ENCODE assay signal across 31 cellular contexts in genomic region chr20:46622125-46622524, GRCh38. TPM values are rescaled to one million over a fixed set of nuclear protein-coding genes. Genes with fewer than 3 reads are reported as not detected.
DNase-seq lines count a peak whose midpoint lies in the region; ATAC-seq and TF ChIP-seq lines count a peak whose summit lies in the region.
"Had no signal": no experiment of that assay in that cellular context is flagged by ENCODE, and none has a peak within 500 bp of the region (broad histone marks: within the 10 kb centered on the region; RNA-seq: fewer than 3 reads in every experiment).

No MANE protein-coding gene starts in this region.

- H4K5ac ChIP-seq in H9 (ENCODE audit: insufficient read length, low read depth, low read length), result no peak overlapping the region

- H3T11ph ChIP-seq in H9 (ENCODE audit: low read length), result no peak overlapping the region

- H3K36me3 ChIP-seq in ACC112 (ENCODE audit: insufficient read depth, low read length) (no peaks in the 10 kb centered on the region), NT2/D1 (ENCODE audit: insufficient read depth, insufficient read length, low read length) (no peaks in the 10 kb centered on the region), iPS-20b (ENCODE audit: insufficient read depth, low read depth, low read length) (no peaks in the 10 kb centered on the region)
- H3K36me3 ChIP-seq: ascending aorta, BE2C, cardiac muscle cell, SJSA1 had no signal

- no peak overlapping the region for H4K91ac ChIP-seq in H9 (ENCODE audit: insufficient read length, low read depth, low read length)

- no peak overlapping the region for H3K14ac ChIP-seq in H9 (ENCODE audit: insufficient read depth, low read length)

- no peak overlapping the region for H2AFZ ChIP-seq in ACC112 (ENCODE audit: low read length, unreplicated experiment)
- no peak overlapping the region for H2AFZ ChIP-seq in H9 (ENCODE audit: low read length)

- intact Hi-C loops in left cardiac atrium (cut with DNase I), result no loop called here

- no peak overlapping the region for H2BK15ac ChIP-seq in H9 (ENCODE audit: low read depth, low read length)

- no peaks in the 10 kb centered on the region for H4K20me1 ChIP-seq in H9 (ENCODE audit: control insufficient read depth, insufficient read depth, insufficient read length)

- no CpG with 5 or more reads among the region's 1 CpG for WGBS in H9 (ENCODE audit: extremely low coverage, insufficient read length, low lambda C conversion rate)

- peaks cover 3 to 42% (median 8%) of the 10 kb centered on the region in 3 experiments; a peak in 4 of 7 replicates for H3K36me3 Mint-ChIP-seq in H9 (ENCODE audit: insufficient read depth in 1 of 3, low read depth in 3 of 3)
- H3K36me3 Mint-ChIP-seq: activated naive CD8-positive, alpha-beta T cell treated with anti-CD3 and anti-CD28 coated beads for 36 hours; type B pancreatic cell had no signal

- H3K9me3 ChIP-seq in H9 (ENCODE audit: control insufficient read depth, low read depth, low read length) (peaks cover 6% of the 10 kb centered on the region), NT2/D1 (ENCODE audit: insufficient read depth, low read length) (peaks cover 15% of the 10 kb centered on the region; the same call in 1 of the 2 replicates), iPS-20b (ENCODE audit: insufficient read depth, low read depth, low read length) (no peaks in the 10 kb centered on the region)
- H3K9me3 ChIP-seq: ascending aorta, BE2C, SJSA1 had no signal

- H3K27me3 ChIP-seq in ACC112 (ENCODE audit: insufficient read depth, low read length) (peaks cover 20% of the 10 kb centered on the region), H9 (ENCODE audit: insufficient read depth, low read length) (no peaks in the 10 kb centered on the region), NT2/D1 (ENCODE audit: insufficient read depth, insufficient read length) (no peaks in the 10 kb centered on the region), iPS-20b (ENCODE audit: insufficient read depth, low read length) (no peaks in the 10 kb centered on the region)
- H3K27me3 ChIP-seq: ascending aorta, BE2C, cardiac muscle cell had no signal

- H3K23ac ChIP-seq in H9 (ENCODE audit: insufficient read length, low read depth, low read length), result no peak overlapping the region

- H2BK20ac ChIP-seq in H9 (ENCODE audit: low read depth, low read length, poor library complexity, severe bottlenecking), result no peak overlapping the region

- H3K4me2 ChIP-seq in H9 (ENCODE audit: insufficient read depth, insufficient read length, low read length), result no peak overlapping the region

- no peak overlapping the region for H2BK12ac ChIP-seq in H9 (ENCODE audit: insufficient read length, low read depth, low read length)

- H3K4me3 ChIP-seq in ACC112 (ENCODE audit: low read depth, low read length) (no peak overlapping the region), NT2/D1 (ENCODE audit: insufficient read length, low read depth) (no peak overlapping the region), iPS-20b (ENCODE audit: low read length) (peak overlapping the region; percentile 19; the same call in 1 of the 2 replicates)
- H3K4me3 ChIP-seq: ascending aorta, cardiac muscle cell, coronary artery, lung, SJSA1 had no signal

- H2AK5ac ChIP-seq in H9 (ENCODE audit: insufficient read length, low read length), result peak overlapping the region; percentile 25

- H4K8ac ChIP-seq in H9 (replicated peaks; ENCODE audit: insufficient read length, low read depth, low read length), result no peak overlapping the region

- H3K27me3 Mint-ChIP-seq in H9 (ENCODE audit: low read depth), result no peaks in the 10 kb centered on the region; the same call in 1 of the 2 replicates

- H3K9me3 Mint-ChIP-seq in H9, result peaks cover 7 to 15% of the 10 kb centered on the region in 2 experiments

- ATAC-seq in left cardiac atrium (no peak), GM19351 (IDR thresholded peaks at IDR 0.05; ENCODE audit: unreplicated experiment) (no peak)
- ATAC-seq: HCT116; natural killer cell; stimulated activated naive B cell treated with anti-CD40 and anti-IgM and Interleukin-4, amounts not matched to agents 10 μg/mL and 1 μg/mL and 100 μg/mL, for 72 hours had no signal

- no peak overlapping the region for H2BK5ac ChIP-seq in H9 (ENCODE audit: insufficient read length, low read length)

- peak overlapping the region in 2 of 3 experiments; percentile 6 to 74; a peak in 4 of 7 replicates for H3K27ac Mint-ChIP-seq in H9
- H3K27ac Mint-ChIP-seq: activated CD4-positive, alpha-beta T cell treated with anti-CD3 and anti-CD28 coated beads, Interleukin-2, amount 10 ng/mL, durations not matched to agents 24 days and 14 days; activated naive CD8-positive, alpha-beta T cell treated with anti-CD3 and anti-CD28 coated beads for 36 hours; IgD-negative memory B cell; natural killer cell; stimulated activated naive B cell treated with anti-CD40 and anti-IgM and Interleukin-4, amounts not matched to agents 10 μg/mL and 1 μg/mL and 100 μg/mL, for 72 hours; type B pancreatic cell had no signal

- no peak overlapping the region for H2BK120ac ChIP-seq in H9 (ENCODE audit: low read depth, low read length, poor library complexity, severe bottlenecking)

- no peak overlapping the region for H3K18ac ChIP-seq in H9 (ENCODE audit: insufficient read length, low read depth, low read length)

- no peak overlapping the region for H3K9ac ChIP-seq in H9 (ENCODE audit: extremely low read depth, insufficient read length, low read length)
- H3K9ac ChIP-seq in NT2/D1 (ENCODE audit: insufficient read length, low read depth), result no peak overlapping the region
- H3K9ac ChIP-seq in iPS-20b (ENCODE audit: low read depth, low read length), result no peak overlapping the region

- H3K4me1 Mint-ChIP-seq in H9, result peaks cover 41 to 47% of the 10 kb centered on the region in 2 experiments
- H3K4me1 Mint-ChIP-seq: activated CD4-positive, alpha-beta T cell treated with anti-CD3 and anti-CD28 coated beads, Interleukin-2, amount 10 ng/mL, durations not matched to agents 24 days and 14 days; activated naive CD8-positive, alpha-beta T cell treated with anti-CD3 and anti-CD28 coated beads for 36 hours; IgD-negative memory B cell; natural killer cell; stimulated activated naive B cell treated with anti-CD40 and anti-IgM and Interleukin-4, amounts not matched to agents 10 μg/mL and 1 μg/mL and 100 μg/mL, for 72 hours had no signal

- H3K79me2 ChIP-seq in ACC112 (ENCODE audit: control insufficient read depth, insufficient read depth, low read length, unreplicated experiment) (no peaks in the 10 kb centered on the region), H9 (ENCODE audit: insufficient read depth, low read length) (no peaks in the 10 kb centered on the region)

- H3K27ac ChIP-seq in ACC112 (ENCODE audit: low read depth, low read length) (peak overlapping the region; percentile 31; the same call in 1 of the 2 replicates), H9 (ENCODE audit: insufficient read length, low read depth, low read length) (no peak overlapping the region), iPS-20b (ENCODE audit: low read length) (no peak overlapping the region)
- H3K27ac ChIP-seq: ascending aorta, cardiac muscle cell, coronary artery, epithelial cell of prostate, SJSA1 had no signal

- H3K4ac ChIP-seq in H9 (ENCODE audit: low read depth, low read length), result no peak overlapping the region

- 0 out of 3 replicates have a peak, but pooled peaks have one; percentile 23 for TF ChIP-seq CTCF in H9 (conservative IDR thresholded peaks at IDR 0.05)

- DNase-seq in H9 (no peak), NT2/D1 (ENCODE audit: low read depth, low spot score) (peak; percentile 43), superior temporal gyrus (ENCODE audit: extremely low spot score) (no peak), left cardiac atrium (no peak)
- no peak for DNase-seq in activated T-cell treated with anti-CD3 and anti-CD28 coated beads, Interleukin-2, amount 50 U/mL, for 48 hours
- DNase-seq: activated CD4-positive, alpha-beta T cell treated with anti-CD3 and anti-CD28 coated beads, Interleukin-2, amount 10 ng/mL, durations not matched to agents 24 days and 14 days; activated gamma-delta T cell; activated naive CD8-positive, alpha-beta T cell treated with anti-CD3 and anti-CD28 coated beads for 36 hours; activated T-cell treated with anti-CD3 and anti-CD28 coated beads, Interleukin-2, amount 50 U/mL, for 1 hour; BE2C; DMS 273 treated with DMSO at 0.1 percent for 48 hours; effector CD8-positive, alpha-beta T cell; natural killer cell; NCI-H1436 treated with DMSO at 0.1 percent for 48 hours; NCI-H526 treated with DMSO at 0.1 percent for 48 hours; RPMI8226; stimulated activated naive B cell treated with anti-CD40 and anti-IgM and Interleukin-4, amounts not matched to agents 10 μg/mL and 1 μg/mL and 100 μg/mL, for 72 hours; T1000 had no signal

- H3K4me3 Mint-ChIP-seq in H9, result no peak overlapping the region
- H3K4me3 Mint-ChIP-seq: activated CD4-positive, alpha-beta T cell treated with anti-CD3 and anti-CD28 coated beads, Interleukin-2, amount 10 ng/mL, durations not matched to agents 24 days and 14 days; activated naive CD8-positive, alpha-beta T cell treated with anti-CD3 and anti-CD28 coated beads for 36 hours; IgD-negative memory B cell; natural killer cell; stimulated activated naive B cell treated with anti-CD40 and anti-IgM and Interleukin-4, amounts not matched to agents 10 μg/mL and 1 μg/mL and 100 μg/mL, for 72 hours; type B pancreatic cell had no signal

- no peaks in the 10 kb centered on the region for H3K79me1 ChIP-seq in H9 (ENCODE audit: insufficient read depth, low read depth, low read length, poor library complexity, severe bottlenecking)

- H3K4me1 ChIP-seq in ACC112 (ENCODE audit: control insufficient read depth, insufficient read depth, low read length, unreplicated experiment), result peaks cover 16% of the 10 kb centered on the region
- H3K4me1 ChIP-seq in H9 (ENCODE audit: insufficient read depth, low read length), result peaks cover 4% of the 10 kb centered on the region; the same call in 1 of the 2 replicates
- no peaks in the 10 kb centered on the region for H3K4me1 ChIP-seq in NT2/D1 (ENCODE audit: insufficient read depth, insufficient read length)
- H3K4me1 ChIP-seq in iPS-20b (ENCODE audit: insufficient read depth, low read length), result peaks cover 8% of the 10 kb centered on the region; the same call in 1 of the 2 replicates
- H3K4me1 ChIP-seq: ascending aorta, BE2C, SJSA1 had no signal

- H3K23me2 ChIP-seq in H9 (ENCODE audit: insufficient read length, low read depth, low read length, poor library complexity, severe bottlenecking), result no peaks in the 10 kb centered on the region

- no peak overlapping the region for H3K56ac ChIP-seq in H9 (ENCODE audit: insufficient read length, low read depth, low read length)

RNA-seq across cellular contexts. Expression of gene SLC13A3, which starts 29.1 kb away (rescaled TPM):
- total RNA-seq in H9 (2021) (15.2 and 17.5 TPM in 2 replicates), left cardiac atrium (1 to 10 TPM in 1 of 2 donors, under 1 TPM in 1; 0.71 to 2.5 TPM)
- total RNA-seq: activated CD4-positive, alpha-beta T cell treated with anti-CD3 and anti-CD28 coated beads, Interleukin-2, amount 10 ng/mL, durations not matched to agents 24 days and 14 days; activated naive CD8-positive, alpha-beta T cell treated with anti-CD3 and anti-CD28 coated beads for 36 hours; ascending aorta; OCI-LY7; SJSA1 had no signal
